Comparison of ENCODE assay signal across 18 cellular contexts in genomic region chr4:2006367-2006766, GRCh38. TPM values are rescaled to one million over a fixed set of nuclear protein-coding genes. Genes with fewer than 3 reads are reported as not detected.
DNase-seq lines count a peak whose midpoint lies in the region; ATAC-seq and TF ChIP-seq lines count a peak whose summit lies in the region.
"Had no signal": no experiment of that assay in that cellular context is flagged by ENCODE, and none has a peak within 500 bp of the region (broad histone marks: within the 10 kb centered on the region; RNA-seq: fewer than 3 reads in every experiment).

No MANE protein-coding gene starts in this region.

- H3K4me3 Mint-ChIP-seq in activated CD4-positive, alpha-beta T cell treated with anti-CD3 and anti-CD28 coated beads, Interleukin-2, amount 10 ng/mL, durations not matched to agents 7 days and 5 days, result peak overlapping the region; percentile 89
- peak overlapping the region; percentile 98 for H3K4me3 Mint-ChIP-seq in CD4-positive, alpha-beta T cell
- H3K4me3 Mint-ChIP-seq in activated T-helper 1 cell treated with anti-CD3 and anti-CD28 coated beads, Interleukin-12 subunit alpha, Interleukin-12 subunit beta, Interleukin-2, Interleukin-4 antibody, amounts not matched to agents 30 ng/mL and 10 ng/mL and 1 ng/mL, durations not matched to agents 14 hours and 24 hours and 36 hours, result peak overlapping the region; percentile 92
- H3K4me3 Mint-ChIP-seq in naive thymus-derived CD8-positive, alpha-beta T cell, result peak overlapping the region in 9 of 10 donors; percentile 16 to 97 (median 84)
- peak overlapping the region in 2 of 5 donors; percentile 40 to 92 for H3K4me3 Mint-ChIP-seq in immature natural killer cell

- no peak overlapping the region for H3K27ac Mint-ChIP-seq in activated CD4-positive, alpha-beta T cell treated with anti-CD3 and anti-CD28 coated beads, Interleukin-2, amount 10 ng/mL, durations not matched to agents 7 days and 5 days
- peak overlapping the region; percentile 93 for H3K27ac Mint-ChIP-seq in CD4-positive, alpha-beta T cell
- no peak overlapping the region for H3K27ac Mint-ChIP-seq in activated T-helper 1 cell treated with anti-CD3 and anti-CD28 coated beads, Interleukin-12 subunit alpha, Interleukin-12 subunit beta, Interleukin-2, Interleukin-4 antibody, amounts not matched to agents 30 ng/mL and 10 ng/mL and 1 ng/mL, durations not matched to agents 14 hours and 24 hours and 36 hours
- H3K27ac Mint-ChIP-seq in naive thymus-derived CD8-positive, alpha-beta T cell, result peak overlapping the region in 2 of 10 donors; percentile 28 to 85
- peak overlapping the region in 1 of 6 donors; percentile 16 for H3K27ac Mint-ChIP-seq in immature natural killer cell

- H3K27ac ChIP-seq in CD4-positive, alpha-beta T cell (ENCODE audit: low read depth, low read length), result no peak overlapping the region
- H3K27ac ChIP-seq: A549, tibial artery had no signal

- no peaks in the 10 kb centered on the region for H3K27me3 ChIP-seq in CD4-positive, alpha-beta T cell (ENCODE audit: control insufficient read depth, insufficient read depth, low read length)
- H3K27me3 ChIP-seq: tibial artery had no signal

- POLR2A ChIA-PET in activated CD4-positive, alpha-beta T cell treated with anti-CD3 and anti-CD28 coated beads, Interleukin-2, amount 10 ng/mL, durations not matched to agents 7 days and 5 days (lab: Charles Lee), result no interaction called here
- POLR2A ChIA-PET in CD4-positive, alpha-beta T cell (lab: Charles Lee), result interaction anchor here (0.7 kb wide), 1 partner anchor 22 kb away, joined by 3 read pairs; no protein-coding TSS in a partner anchor
- POLR2A ChIA-PET in naive thymus-derived CD8-positive, alpha-beta T cell (lab: Charles Lee), result no interaction called here

- H3K27me3 Mint-ChIP-seq in activated CD4-positive, alpha-beta T cell treated with anti-CD3 and anti-CD28 coated beads, Interleukin-2, amount 10 ng/mL, durations not matched to agents 7 days and 5 days, result no peaks in the 10 kb centered on the region
- no peaks in the 10 kb centered on the region for H3K27me3 Mint-ChIP-seq in CD4-positive, alpha-beta T cell
- H3K27me3 Mint-ChIP-seq in activated T-helper 1 cell treated with anti-CD3 and anti-CD28 coated beads, Interleukin-12 subunit alpha, Interleukin-12 subunit beta, Interleukin-2, Interleukin-4 antibody, amounts not matched to agents 30 ng/mL and 10 ng/mL and 1 ng/mL, durations not matched to agents 14 hours and 24 hours and 36 hours (ENCODE audit: insufficient read depth), result no peaks in the 10 kb centered on the region
- no peaks in the 10 kb centered on the region for H3K27me3 Mint-ChIP-seq in naive thymus-derived CD8-positive, alpha-beta T cell
- peaks cover 6 to 17% (median 15%) of the 10 kb centered on the region in 3 donors for H3K27me3 Mint-ChIP-seq in immature natural killer cell (ENCODE audit: low read depth in 3 of 3)

- H3K9me3 Mint-ChIP-seq in activated CD4-positive, alpha-beta T cell treated with anti-CD3 and anti-CD28 coated beads, Interleukin-2, amount 10 ng/mL, durations not matched to agents 7 days and 5 days, result no peaks in the 10 kb centered on the region
- H3K9me3 Mint-ChIP-seq in CD4-positive, alpha-beta T cell, result no peaks in the 10 kb centered on the region
- peaks cover 7% of the 10 kb centered on the region for H3K9me3 Mint-ChIP-seq in activated T-helper 1 cell treated with anti-CD3 and anti-CD28 coated beads, Interleukin-12 subunit alpha, Interleukin-12 subunit beta, Interleukin-2, Interleukin-4 antibody, amounts not matched to agents 30 ng/mL and 10 ng/mL and 1 ng/mL, durations not matched to agents 14 hours and 24 hours and 36 hours
- H3K9me3 Mint-ChIP-seq in naive thymus-derived CD8-positive, alpha-beta T cell, result no peaks in the 10 kb centered on the region
- H3K9me3 Mint-ChIP-seq in immature natural killer cell, result no peaks in the 10 kb centered on the region

- intact Hi-C loops in CD4-positive, alpha-beta T cell (cut with DNase I, micrococcal nuclease), result loop anchor here in 1 of 2 experiments (5.0 to 10.0 kb wide), 7 partner anchors 134 to 1332 kb away; partner anchors contain the start of genes ATP5ME, GRK4, LETM1 and MXD4
- intact Hi-C loops in activated T-helper 1 cell treated with anti-CD3 and anti-CD28 coated beads, Interleukin-12 subunit alpha, Interleukin-12 subunit beta, Interleukin-2, Interleukin-4 antibody, amounts not matched to agents 30 ng/mL and 10 ng/mL and 1 ng/mL, durations not matched to agents 14 hours and 24 hours and 36 hours (cut with micrococcal nuclease), result loop anchor here (5.0 kb wide), 3 partner anchors 166 to 531 kb away; partner anchors contain the start of genes FAM193A, TACC3 and TMEM129

- no peak for ATAC-seq in CD4-positive, alpha-beta T cell (ENCODE audit: poor library complexity)
- ATAC-seq in naive thymus-derived CD8-positive, alpha-beta T cell, result no peak
- ATAC-seq in GM21737 (IDR thresholded peaks at IDR 0.05; ENCODE audit: unreplicated experiment), result no peak
- ATAC-seq: A549 had no signal

- H3K4me1 Mint-ChIP-seq in activated CD4-positive, alpha-beta T cell treated with anti-CD3 and anti-CD28 coated beads, Interleukin-2, amount 10 ng/mL, durations not matched to agents 7 days and 5 days, result peaks cover 43% of the 10 kb centered on the region
- H3K4me1 Mint-ChIP-seq in CD4-positive, alpha-beta T cell (ENCODE audit: low read depth), result peaks cover 54% of the 10 kb centered on the region
- H3K4me1 Mint-ChIP-seq in activated T-helper 1 cell treated with anti-CD3 and anti-CD28 coated beads, Interleukin-12 subunit alpha, Interleukin-12 subunit beta, Interleukin-2, Interleukin-4 antibody, amounts not matched to agents 30 ng/mL and 10 ng/mL and 1 ng/mL, durations not matched to agents 14 hours and 24 hours and 36 hours (ENCODE audit: low read depth), result peaks cover 40% of the 10 kb centered on the region
- peaks cover 26 to 52% (median 47%) of the 10 kb centered on the region in 4 donors for H3K4me1 Mint-ChIP-seq in naive thymus-derived CD8-positive, alpha-beta T cell
- H3K4me1 Mint-ChIP-seq in immature natural killer cell, result peaks cover 34 to 51% of the 10 kb centered on the region in 2 donors

- H3K9me3 ChIP-seq in CD4-positive, alpha-beta T cell (ENCODE audit: control insufficient read depth, low read length), result no peaks in the 10 kb centered on the region
- H3K9me3 ChIP-seq: A549, tibial artery had no signal

- H3K36me3 Mint-ChIP-seq in activated CD4-positive, alpha-beta T cell treated with anti-CD3 and anti-CD28 coated beads, Interleukin-2, amount 10 ng/mL, durations not matched to agents 7 days and 5 days (ENCODE audit: low read depth), result peaks cover 38% of the 10 kb centered on the region
- peaks cover 61% of the 10 kb centered on the region for H3K36me3 Mint-ChIP-seq in CD4-positive, alpha-beta T cell (ENCODE audit: low read depth)
- H3K36me3 Mint-ChIP-seq in activated T-helper 1 cell treated with anti-CD3 and anti-CD28 coated beads, Interleukin-12 subunit alpha, Interleukin-12 subunit beta, Interleukin-2, Interleukin-4 antibody, amounts not matched to agents 30 ng/mL and 10 ng/mL and 1 ng/mL, durations not matched to agents 14 hours and 24 hours and 36 hours (ENCODE audit: low read depth), result peaks cover 29% of the 10 kb centered on the region
- peaks cover 0 to 31% (median 10%) of the 10 kb centered on the region in 3 donors for H3K36me3 Mint-ChIP-seq in naive thymus-derived CD8-positive, alpha-beta T cell
- peaks cover 6 to 12% (median 7%) of the 10 kb centered on the region in 3 donors for H3K36me3 Mint-ChIP-seq in immature natural killer cell

- DNase-seq in activated CD4-positive, alpha-beta T cell treated with anti-CD3 and anti-CD28 coated beads, Interleukin-2, amount 10 ng/mL, durations not matched to agents 7 days and 5 days, result no peak
- DNase-seq in activated CD4-positive, alpha-beta T cell treated with anti-CD3 and anti-CD28 coated beads, Interleukin-2, amount 50 U/mL, for 1 hour, result no peak
- no peak for DNase-seq in CD4-positive, alpha-beta T cell
- no peak for DNase-seq in activated T-helper 1 cell treated with anti-CD3 and anti-CD28 coated beads, Interleukin-12 subunit alpha, Interleukin-12 subunit beta, Interleukin-2, Interleukin-4 antibody, amounts not matched to agents 30 ng/mL and 10 ng/mL and 1 ng/mL, durations not matched to agents 14 hours and 24 hours and 36 hours (ENCODE audit: low spot score)
- DNase-seq in naive thymus-derived CD8-positive, alpha-beta T cell, result no peak
- no peak for DNase-seq in immature natural killer cell
- DNase-seq in H4 (ENCODE audit: low spot score), result no peak
- DNase-seq: cortex of kidney; foreskin melanocyte; MV-4-11; NCI-H2029 treated with DMSO at 0.1 percent for 48 hours; NCI-H510A; nucleus accumbens; retina; stimulated activated CD4-positive, alpha-beta T cell treated with anti-CD3 and anti-CD28 coated beads, Interleukin-12 subunit alpha, Interleukin-12 subunit beta, amount 100 ng/mL, for 4 hours; tibial artery had no signal

- no peak for TF ChIP-seq CTCF in CD4-positive, alpha-beta T cell (IDR thresholded peaks at IDR 0.05)

- CTCF ChIA-PET in activated CD4-positive, alpha-beta T cell treated with anti-CD3 and anti-CD28 coated beads, Interleukin-2, amount 10 ng/mL, durations not matched to agents 7 days and 5 days (lab: Charles Lee), result interaction anchor here (0.7 kb wide), 1 partner anchor 79 kb away, joined by 4 read pairs; no protein-coding TSS in a partner anchor
- CTCF ChIA-PET in CD4-positive, alpha-beta T cell (lab: Charles Lee), result no interaction called here

RNA-seq across cellular contexts. Expression of gene NELFA, which starts 2.4 kb away (rescaled TPM):
- 10 to 100 TPM; 34.7 to 36.2 TPM for total RNA-seq in activated CD4-positive, alpha-beta T cell treated with anti-CD3 and anti-CD28 coated beads, Interleukin-2, amount 10 ng/mL, durations not matched to agents 7 days and 5 days
- 10 to 100 TPM; 39.9 to 40.1 TPM for total RNA-seq in CD4-positive, alpha-beta T cell
- total RNA-seq in activated T-helper 1 cell treated with anti-CD3 and anti-CD28 coated beads, Interleukin-12 subunit alpha, Interleukin-12 subunit beta, Interleukin-2, Interleukin-4 antibody, amounts not matched to agents 30 ng/mL and 10 ng/mL and 1 ng/mL, durations not matched to agents 14 hours and 24 hours and 36 hours, result 52.9 and 55.4 TPM in 2 replicates
- 10 to 100 TPM; 46.1 to 47.9 TPM for total RNA-seq in naive thymus-derived CD8-positive, alpha-beta T cell
- polyA plus RNA-seq in naive thymus-derived CD8-positive, alpha-beta T cell, result 10 to 100 TPM; 20.1 to 37.8 (median 27.7) TPM
- 10 to 100 TPM in 2 of 3 donors, 1 to 10 TPM in 1; 6.0 to 28.6 (median 10.2) TPM for polyA plus RNA-seq in immature natural killer cell
- total RNA-seq in H4 (2014; rRNA removed; shearing (Covaris generic)), result 17.9 and 22.0 TPM in 2 replicates

RNA-seq across cellular contexts. Expression of gene NAT8L, which starts 52.8 kb away (rescaled TPM):
- total RNA-seq in activated CD4-positive, alpha-beta T cell treated with anti-CD3 and anti-CD28 coated beads, Interleukin-2, amount 10 ng/mL, durations not matched to agents 7 days and 5 days, result under 1 TPM in 1 of 2 experiments, not detected in 1; 0.07 TPM
- total RNA-seq in CD4-positive, alpha-beta T cell, result not detected
- 7.4 and 8.0 TPM in 2 replicates for total RNA-seq in activated T-helper 1 cell treated with anti-CD3 and anti-CD28 coated beads, Interleukin-12 subunit alpha, Interleukin-12 subunit beta, Interleukin-2, Interleukin-4 antibody, amounts not matched to agents 30 ng/mL and 10 ng/mL and 1 ng/mL, durations not matched to agents 14 hours and 24 hours and 36 hours
- total RNA-seq in naive thymus-derived CD8-positive, alpha-beta T cell, result under 1 TPM in 1 of 2 experiments, not detected in 1; 0.05 TPM
- not detected for polyA plus RNA-seq in naive thymus-derived CD8-positive, alpha-beta T cell
- polyA plus RNA-seq in immature natural killer cell, result not detected
- total RNA-seq in H4 (2014; rRNA removed; shearing (Covaris generic)), result 0.45 and 0.58 TPM in 2 replicates
